In the genomic region with DNA sequence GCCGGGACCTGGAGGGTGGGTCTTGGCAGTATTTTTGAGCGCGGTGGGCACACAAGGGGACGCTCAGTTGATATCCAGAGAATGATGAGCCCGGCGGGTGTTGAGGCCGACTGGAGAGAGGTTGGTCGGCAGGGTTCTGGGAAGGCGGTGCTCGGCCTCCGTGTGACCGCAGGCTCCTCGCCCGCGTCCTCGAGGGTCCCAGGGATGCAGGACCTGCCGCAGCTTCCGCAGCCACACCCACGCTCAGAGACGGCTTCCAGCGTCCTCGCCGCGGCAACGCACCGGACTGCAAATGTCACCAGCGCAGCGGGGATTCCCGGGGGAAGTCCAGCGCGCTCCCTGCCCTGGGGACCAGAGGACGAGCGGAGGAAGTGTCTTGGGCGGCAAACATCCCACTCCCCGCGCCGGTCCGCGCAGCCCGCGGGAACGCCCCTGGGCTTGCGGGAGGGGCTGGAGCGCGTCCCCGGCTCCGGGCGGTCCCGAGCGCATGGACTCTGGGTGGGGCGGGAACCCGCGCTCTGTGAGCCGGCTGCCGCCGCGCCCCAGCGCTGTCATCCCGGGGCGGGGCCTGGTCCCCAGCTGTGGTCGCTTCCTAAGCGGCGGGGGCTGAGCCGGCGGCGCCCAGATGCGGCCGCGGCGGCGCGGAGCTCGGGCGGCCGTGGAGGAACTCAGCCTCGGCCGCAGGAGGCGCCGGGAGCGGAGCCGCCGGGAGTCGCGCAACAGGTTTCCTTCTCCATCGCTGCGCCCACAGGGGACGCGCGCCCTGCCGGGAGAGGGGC, we compare ENCODE assay signal across 1 cellular context.
TF ChIP-seq lines count a peak whose summit lies in the region.

Gene STX11, plus strand, starts transcription at position 624 of the 779 bp plus-strand sequence. CDS start 36,111 bp downstream, outside the sequence.

TF ChIP-seq in HepG2, 621 proteins besides CTCF, POLR2A, EP300 and RAD21 (continued from another document and continues in another):
- TF ChIP-seq RBFOX2 (IDR thresholded peaks at IDR 0.05; ENCODE audit: low read depth, low read length) (0 out of 2 replicates have a peak, but pooled peaks have one; percentile 24), ZNF777 (CRISPR knock-in tag; IDR thresholded peaks at IDR 0.05) (peak; percentile 20; the same call in 1 of the 2 replicates), CEBPG (CRISPR knock-in tag; IDR thresholded peaks at IDR 0.05) (no peak), NR2F6 (IDR thresholded peaks at IDR 0.05) (no peak), NR2F6 (CRISPR knock-in tag; IDR thresholded peaks at IDR 0.05) (no peak), ZFYVE20 (CRISPR knock-in tag; IDR thresholded peaks at IDR 0.05; ENCODE audit: borderline replicate concordance, low read depth) (no peak), ZNF615 (CRISPR knock-in tag; IDR thresholded peaks at IDR 0.05; ENCODE audit: borderline replicate concordance) (no peak), ZNF709 (CRISPR knock-in tag; IDR thresholded peaks at IDR 0.05) (no peak; the same call in 1 of the 2 replicates), LCORL (IDR thresholded peaks at IDR 0.05) (no peak), LCORL (CRISPR knock-in tag; IDR thresholded peaks at IDR 0.05) (no peak), ZNF572 (CRISPR knock-in tag; IDR thresholded peaks at IDR 0.05) (no peak), ZNF251 (CRISPR knock-in tag; IDR thresholded peaks at IDR 0.05) (no peak), ZNF781 (CRISPR knock-in tag; IDR thresholded peaks at IDR 0.05; ENCODE audit: borderline replicate concordance, not compliant biosample characterization) (no peak), ZBTB38 (CRISPR knock-in tag; IDR thresholded peaks at IDR 0.05) (no peak), EHMT2 (IDR thresholded peaks at IDR 0.05; ENCODE audit: borderline replicate concordance, low read depth, low read length) (no peak), NCOA1 (CRISPR knock-in tag; IDR thresholded peaks at IDR 0.05) (no peak), IKZF4 (CRISPR knock-in tag; IDR thresholded peaks at IDR 0.05; ENCODE audit: borderline replicate concordance, low read depth, not compliant biosample characterization) (peak; percentile 83), HNF4A (CRISPR knock-in tag; IDR thresholded peaks at IDR 0.05) (no peak), ETS1 (CRISPR knock-in tag; IDR thresholded peaks at IDR 0.05) (no peak), ZFY (CRISPR knock-in tag; IDR thresholded peaks at IDR 0.05) (0 out of 2 replicates have a peak, but pooled peaks have one; percentile 53), NAIF1 (CRISPR knock-in tag; IDR thresholded peaks at IDR 0.05; ENCODE audit: borderline replicate concordance) (no peak), SP140L (CRISPR knock-in tag; IDR thresholded peaks at IDR 0.05; ENCODE audit: borderline replicate concordance) (no peak), KAT7 (CRISPR knock-in tag; IDR thresholded peaks at IDR 0.05; ENCODE audit: borderline replicate concordance) (no peak), MNT (IDR thresholded peaks at IDR 0.05) (no peak), STAT5B (CRISPR knock-in tag; IDR thresholded peaks at IDR 0.05) (no peak), SMC3 (IDR thresholded peaks at IDR 0.05; ENCODE audit: low read length) (no peak), ZNF430 (CRISPR knock-in tag; IDR thresholded peaks at IDR 0.05) (peak; percentile 46; the same call in 1 of the 2 replicates), SOX6 (IDR thresholded peaks at IDR 0.05) (no peak), SOX6 (CRISPR knock-in tag; IDR thresholded peaks at IDR 0.05) (no peak), SMAD9 (CRISPR knock-in tag; IDR thresholded peaks at IDR 0.05) (no peak), ZNF318 (CRISPR knock-in tag; IDR thresholded peaks at IDR 0.05) (0 out of 2 replicates have a peak, but pooled peaks have one; percentile 39), RFXANK (CRISPR knock-in tag; IDR thresholded peaks at IDR 0.05) (no peak), MLLT10 (CRISPR knock-in tag; IDR thresholded peaks at IDR 0.05) (no peak), ZNF34 (CRISPR knock-in tag; IDR thresholded peaks at IDR 0.05; ENCODE audit: borderline replicate concordance) (no peak), ZNF839 (CRISPR knock-in tag; IDR thresholded peaks at IDR 0.05; ENCODE audit: borderline replicate concordance) (0 out of 2 replicates have a peak, but pooled peaks have one; percentile 56)
- TF ChIP-seq, protein P1, sequence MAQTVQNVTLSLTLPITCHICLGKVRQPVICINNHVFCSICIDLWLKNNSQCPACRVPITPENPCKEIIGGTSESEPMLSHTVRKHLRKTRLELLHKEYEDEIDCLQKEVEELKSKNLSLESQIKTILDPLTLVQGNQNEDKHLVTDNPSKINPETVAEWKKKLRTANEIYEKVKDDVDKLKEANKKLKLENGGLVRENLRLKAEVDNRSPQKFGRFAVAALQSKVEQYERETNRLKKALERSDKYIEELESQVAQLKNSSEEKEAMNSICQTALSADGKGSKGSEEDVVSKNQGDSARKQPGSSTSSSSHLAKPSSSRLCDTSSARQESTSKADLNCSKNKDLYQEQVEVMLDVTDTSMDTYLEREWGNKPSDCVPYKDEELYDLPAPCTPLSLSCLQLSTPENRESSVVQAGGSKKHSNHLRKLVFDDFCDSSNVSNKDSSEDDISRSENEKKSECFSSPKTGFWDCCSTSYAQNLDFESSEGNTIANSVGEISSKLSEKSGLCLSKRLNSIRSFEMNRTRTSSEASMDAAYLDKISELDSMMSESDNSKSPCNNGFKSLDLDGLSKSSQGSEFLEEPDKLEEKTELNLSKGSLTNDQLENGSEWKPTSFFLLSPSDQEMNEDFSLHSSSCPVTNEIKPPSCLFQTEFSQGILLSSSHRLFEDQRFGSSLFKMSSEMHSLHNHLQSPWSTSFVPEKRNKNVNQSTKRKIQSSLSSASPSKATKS (CRISPR knock-in tag; IDR thresholded peaks at IDR 0.05), result no peak
- TF ChIP-seq, protein P2, sequence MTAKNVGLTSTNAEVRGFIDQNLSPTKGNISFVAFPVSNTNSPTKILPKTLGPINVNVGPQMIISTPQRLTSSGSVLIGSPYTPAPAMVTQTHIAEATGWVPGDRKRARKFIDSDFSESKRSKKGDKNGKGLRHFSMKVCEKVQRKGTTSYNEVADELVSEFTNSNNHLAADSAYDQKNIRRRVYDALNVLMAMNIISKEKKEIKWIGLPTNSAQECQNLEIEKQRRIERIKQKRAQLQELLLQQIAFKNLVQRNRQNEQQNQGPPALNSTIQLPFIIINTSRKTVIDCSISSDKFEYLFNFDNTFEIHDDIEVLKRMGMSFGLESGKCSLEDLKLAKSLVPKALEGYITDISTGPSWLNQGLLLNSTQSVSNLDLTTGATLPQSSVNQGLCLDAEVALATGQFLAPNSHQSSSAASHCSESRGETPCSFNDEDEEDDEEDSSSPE (CRISPR knock-in tag; IDR thresholded peaks at IDR 0.05), result no peak; the same call in 1 of the 2 replicates
- TF ChIP-seq, protein P3, sequence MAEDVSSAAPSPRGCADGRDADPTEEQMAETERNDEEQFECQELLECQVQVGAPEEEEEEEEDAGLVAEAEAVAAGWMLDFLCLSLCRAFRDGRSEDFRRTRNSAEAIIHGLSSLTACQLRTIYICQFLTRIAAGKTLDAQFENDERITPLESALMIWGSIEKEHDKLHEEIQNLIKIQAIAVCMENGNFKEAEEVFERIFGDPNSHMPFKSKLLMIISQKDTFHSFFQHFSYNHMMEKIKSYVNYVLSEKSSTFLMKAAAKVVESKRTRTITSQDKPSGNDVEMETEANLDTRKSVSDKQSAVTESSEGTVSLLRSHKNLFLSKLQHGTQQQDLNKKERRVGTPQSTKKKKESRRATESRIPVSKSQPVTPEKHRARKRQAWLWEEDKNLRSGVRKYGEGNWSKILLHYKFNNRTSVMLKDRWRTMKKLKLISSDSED (CRISPR knock-in tag; IDR thresholded peaks at IDR 0.05), result no peak
